ENCODE assay signal across 13 cellular contexts in the genomic region with DNA sequence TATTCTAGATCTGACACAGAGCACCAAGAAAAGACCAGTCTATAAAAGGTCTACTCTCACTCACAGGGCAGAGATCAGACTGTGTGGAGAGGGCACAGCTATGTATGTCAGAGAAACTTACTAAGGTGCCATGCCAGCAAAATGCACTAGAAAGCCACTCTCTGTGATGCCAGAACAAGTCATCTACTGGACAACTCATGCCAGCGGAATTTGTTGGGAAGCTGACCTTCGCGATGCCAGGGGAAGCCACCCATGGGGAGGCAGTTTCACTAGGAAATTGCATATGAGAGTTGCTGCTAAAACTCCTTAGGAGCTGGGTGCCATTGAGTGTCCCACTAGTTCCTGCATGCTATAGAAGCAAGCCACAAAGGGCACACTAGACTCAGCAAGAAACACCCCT. TPM values are rescaled to one million over a fixed set of nuclear protein-coding genes. Genes with fewer than 3 reads are reported as not detected.
DNase-seq lines count a peak whose midpoint lies in the region; ATAC-seq and TF ChIP-seq lines count a peak whose summit lies in the region.
"Had no signal": no experiment of that assay in that cellular context is flagged by ENCODE, and none has a peak within 500 bp of the region (broad histone marks: within the 10 kb centered on the region; RNA-seq: fewer than 3 reads in every experiment).

No MANE protein-coding gene starts in this region.

- CTCF ChIA-PET in CD4-positive, alpha-beta memory T cell (lab: Charles Lee; ENCODE audit: partially characterized antibody) = interaction anchor here (1.0 to 1.5 kb wide), 2 partner anchors 17 to 203 kb away, joined by 3 to 5 read pairs; no protein-coding TSS in a partner anchor

- peak; percentile 34 for DNase-seq in G401 (ENCODE audit: low spot score)
- peak; percentile 60 for DNase-seq in RWPE2 (ENCODE audit: low spot score)
- peak; percentile 82 for DNase-seq in fibroblast of gingiva (ENCODE audit: low read depth)
- DNase-seq in renal cortical epithelial cell (ENCODE audit: low read depth) = peak; percentile 88
- no peak for DNase-seq in NCI-H510A (lab: John Stamatoyannopoulos, UW)
- no peak for DNase-seq in CD4-positive, alpha-beta memory T cell
- DNase-seq in COR-L47 (lab: John Stamatoyannopoulos, UW) = no peak
- DNase-seq: DMS79 treated with DMSO at 0.1 percent for 48 hours; effector CD4-positive, alpha-beta T cell; NCI-H1105 treated with DMSO at 0.1 percent for 48 hours had no signal

- peaks cover 26 to 35% of the 10 kb centered on the region in 2 donors for H3K36me3 Mint-ChIP-seq in CD4-positive, alpha-beta memory T cell

- no peaks in the 10 kb centered on the region for H3K27me3 Mint-ChIP-seq in CD4-positive, alpha-beta memory T cell

- H3K4me3 Mint-ChIP-seq in CD4-positive, alpha-beta memory T cell = no peak overlapping the region

- in situ Hi-C loops in G401 (cut with HindIII; ENCODE audit: low sequenced_read_pairs) = no loop called here

- peaks cover 6% of the 10 kb centered on the region; the same call in 1 of the 2 replicates for H3K36me3 ChIP-seq in RWPE2 (ENCODE audit: low read depth)
- H3K36me3 ChIP-seq in CD4-positive, alpha-beta memory T cell (ENCODE audit: insufficient read depth, low read length) = peaks cover 3% of the 10 kb centered on the region

- no peak for TF ChIP-seq CTCF in RWPE2 (IDR thresholded peaks at IDR 0.05; ENCODE audit: poor library complexity, severe bottlenecking)

- no peaks in the 10 kb centered on the region for H3K9me3 Mint-ChIP-seq in CD4-positive, alpha-beta memory T cell
- H3K9me3 Mint-ChIP-seq: activated T-helper 2 cell treated with anti-CD3 and anti-CD28 coated beads, Interferon-gamma antibody, Interleukin-2, Interleukin-4, amounts not matched to agents 10 μg/mL and 5 μg/mL and 100 μg/mL, durations not matched to agents 14 hours and 24 hours and 36 hours had no signal

- intact Hi-C loops in CD4-positive, alpha-beta memory T cell (cut with micrococcal nuclease) = no loop called here

- H3K27me3 ChIP-seq in RWPE2 (ENCODE audit: insufficient read depth, poor library complexity, severe bottlenecking) = no peaks in the 10 kb centered on the region
- no peaks in the 10 kb centered on the region for H3K27me3 ChIP-seq in CD4-positive, alpha-beta memory T cell (ENCODE audit: insufficient read depth, low read length)

- H3K27ac ChIP-seq in RWPE2 (ENCODE audit: poor library complexity, severe bottlenecking) = no peak overlapping the region
- H3K27ac ChIP-seq in CD4-positive, alpha-beta memory T cell (ENCODE audit: low read depth, low read length) = no peak overlapping the region
- H3K27ac ChIP-seq: VCaP had no signal

- POLR2A ChIA-PET in CD4-positive, alpha-beta memory T cell (lab: Charles Lee; ENCODE audit: partially characterized antibody) = no interaction called here

- no peak overlapping the region for H3K4me3 ChIP-seq in RWPE2 (ENCODE audit: severe bottlenecking)
- no peak overlapping the region for H3K4me3 ChIP-seq in CD4-positive, alpha-beta memory T cell (ENCODE audit: low read length in 2 of 2)

- peaks cover 10% of the 10 kb centered on the region for H3K4me1 ChIP-seq in RWPE2 (ENCODE audit: insufficient read depth, poor library complexity, severe bottlenecking)
- H3K4me1 ChIP-seq in CD4-positive, alpha-beta memory T cell (ENCODE audit: insufficient read depth, low read length) = peaks cover 6% of the 10 kb centered on the region

- no peaks in the 10 kb centered on the region for H3K9me3 ChIP-seq in RWPE2 (ENCODE audit: severe bottlenecking)
- no peaks in the 10 kb centered on the region for H3K9me3 ChIP-seq in CD4-positive, alpha-beta memory T cell (ENCODE audit: control insufficient read depth in 1 of 2, low read length in 2 of 2)

- H3K27ac Mint-ChIP-seq in CD4-positive, alpha-beta memory T cell = no peak overlapping the region
- H3K27ac Mint-ChIP-seq: activated T-helper 2 cell treated with anti-CD3 and anti-CD28 coated beads, Interferon-gamma antibody, Interleukin-2, Interleukin-4, amounts not matched to agents 10 μg/mL and 5 μg/mL and 100 μg/mL, durations not matched to agents 14 hours and 24 hours and 36 hours had no signal

- H3K4me1 Mint-ChIP-seq in CD4-positive, alpha-beta memory T cell = peaks cover 8 to 10% (median 9%) of the 10 kb centered on the region in 4 donors

- peak; percentile 86 for ATAC-seq in RWPE2 (ENCODE audit: low read depth)
- no peak for ATAC-seq in activated CD4-positive, CD25-positive, alpha-beta regulatory T cell treated with anti-CD3 and anti-CD28 coated beads, Interleukin-2, amount 50 U/mL, for 24 hours

RNA-seq across cellular contexts. Expression of a gene that starts 58.5 kb away (rescaled TPM):
- total RNA-seq in G401 (2014; rRNA removed; shearing (Covaris generic)) = 57.0 and 57.1 TPM in 2 replicates
- 55.2 and 65.2 TPM in 2 replicates for total RNA-seq in renal cortical epithelial cell
- 10 to 100 TPM; 24.9 to 28.4 TPM for total RNA-seq in CD4-positive, alpha-beta memory T cell
- polyA plus RNA-seq in CD4-positive, alpha-beta memory T cell = 10 to 100 TPM; 25.7 to 30.4 TPM

Comparison
In these comparisons a context has a peak if more than half of its experiments do, and no peak if none do; other contexts are left out.
1. DNase-seq: peak in G401 (single experiment), RWPE2 (single experiment), fibroblast of gingiva (single experiment) and renal cortical epithelial cell (single experiment); none in NCI-H510A (single experiment), CD4-positive, alpha-beta memory T cell (0 of 5) and COR-L47 (single experiment).